17 cellular contexts compared by ENCODE assay signal in the genomic region with DNA sequence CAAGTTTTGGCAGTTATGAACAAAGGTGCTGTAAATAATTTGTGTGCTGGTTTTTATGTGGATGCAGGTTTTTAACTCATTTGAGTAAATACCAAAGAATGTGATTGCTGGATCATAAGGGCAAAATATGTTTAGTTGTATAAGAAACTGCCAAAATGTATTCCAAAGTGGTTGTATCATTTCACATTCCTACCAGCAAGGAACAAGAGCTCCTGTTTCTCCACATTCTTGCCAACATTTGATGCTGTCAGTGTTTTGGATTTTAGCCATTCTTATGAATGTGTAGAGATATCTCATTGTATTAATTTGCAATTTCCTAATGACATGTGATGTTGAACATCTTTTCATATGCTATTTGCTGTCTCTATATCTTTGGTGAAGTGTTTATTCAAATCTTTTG.
DNase-seq lines count a peak whose midpoint lies in the region; ATAC-seq, FAIRE-seq and TF ChIP-seq lines count a peak whose summit lies in the region.
"Had no signal": no experiment of that assay in that cellular context is flagged by ENCODE, and none has a peak within 500 bp of the region (broad histone marks: within the 10 kb centered on the region; RNA-seq: fewer than 3 reads in every experiment).

No MANE protein-coding gene starts in this region.

- H3K4me3 Mint-ChIP-seq in astrocyte (ENCODE audit: unreplicated experiment) = no peak overlapping the region
- H3K4me3 Mint-ChIP-seq: CD4-positive, CD25-positive, alpha-beta regulatory T cell; CD8-positive, alpha-beta memory T cell; H9 had no signal

- intact Hi-C loops in left colon (cut with DNase I, micrococcal nuclease) = no loop called here

- H3K79me2 ChIP-seq in astrocyte (ENCODE audit: insufficient read depth, low read length) = no peaks in the 10 kb centered on the region

- H3K27me3 ChIP-seq in astrocyte (ENCODE audit: insufficient read depth, low read length) = no peaks in the 10 kb centered on the region
- H3K27me3 ChIP-seq: BE2C had no signal

- H3K36me3 ChIP-seq in astrocyte (ENCODE audit: insufficient read depth, low read length) = no peaks in the 10 kb centered on the region

- no peak overlapping the region for H3K4me2 ChIP-seq in astrocyte (ENCODE audit: low read length)

- no peak overlapping the region for H2AFZ ChIP-seq in astrocyte (ENCODE audit: low read depth, low read length)

- H4K20me1 ChIP-seq in astrocyte (ENCODE audit: insufficient read depth, low read length) = no peaks in the 10 kb centered on the region

- H3K36me3 Mint-ChIP-seq in astrocyte (ENCODE audit: low read depth, unreplicated experiment) = peaks cover 15% of the 10 kb centered on the region

- H3K4me3 ChIP-seq in astrocyte (ENCODE audit: insufficient read depth, low read depth, low read length) (no peak overlapping the region), fibroblast of the aortic adventitia (ENCODE audit: low read depth, low read length) (no peak overlapping the region)
- H3K4me3 ChIP-seq: K562 had no signal

- H3K9me3 ChIP-seq in astrocyte (ENCODE audit: insufficient read depth, low read depth, low read length) = no peaks in the 10 kb centered on the region
- H3K9me3 ChIP-seq: BE2C had no signal

- H3K27me3 Mint-ChIP-seq in astrocyte (ENCODE audit: low read depth, unreplicated experiment) = no peaks in the 10 kb centered on the region
- H3K27me3 Mint-ChIP-seq: CD4-positive, CD25-positive, alpha-beta regulatory T cell; CD8-positive, alpha-beta memory T cell had no signal

- no peak overlapping the region for H3K27ac Mint-ChIP-seq in astrocyte (ENCODE audit: unreplicated experiment)
- H3K27ac Mint-ChIP-seq: CD4-positive, CD25-positive, alpha-beta regulatory T cell; CD8-positive, alpha-beta memory T cell; H9 had no signal

- TF ChIP-seq CTCF in D721Med (IDR thresholded peaks at IDR 0.05; ENCODE audit: insufficient read depth, missing control alignments) (no peak), astrocyte (IDR thresholded peaks at IDR 0.05; ENCODE audit: insufficient read depth, low read depth, low read length) (no peak), fibroblast of the aortic adventitia (IDR thresholded peaks at IDR 0.05; ENCODE audit: insufficient read depth, low read length) (no peak)

- DNase-seq in D721Med (ENCODE audit: insufficient read length, low spot score) (no peak), astrocyte (ENCODE audit: low read depth) (peak; percentile 11), fibroblast of gingiva (ENCODE audit: low read depth) (peak; percentile 18), fibroblast of the aortic adventitia (ENCODE audit: low read depth) (peak; percentile 46), GM19238 (ENCODE audit: insufficient read length, low spot score) (no peak), superior temporal gyrus (ENCODE audit: extremely low spot score) (no peak), left colon (no peak)
- DNase-seq: BE2C; C1 segment of cervical spinal cord; CD4-positive, CD25-positive, alpha-beta regulatory T cell; CD8-positive, alpha-beta memory T cell; COR-L47; GDM1; H9 had no signal

- no peak for ATAC-seq in GM19328 (IDR thresholded peaks at IDR 0.05; ENCODE audit: unreplicated experiment)
- no peak for ATAC-seq in left colon
- ATAC-seq: K562 had no signal

- H3K4me1 Mint-ChIP-seq in astrocyte (ENCODE audit: low read depth, unreplicated experiment) = no peaks in the 10 kb centered on the region
- H3K4me1 Mint-ChIP-seq: CD8-positive, alpha-beta memory T cell had no signal

- peak; percentile 29 for FAIRE-seq in D721Med (lab: Jason Lieb, UNC)
- no peak for FAIRE-seq in astrocyte (lab: Jason Lieb, UNC)
- FAIRE-seq: H1, K562 had no signal

- H3K27ac ChIP-seq in astrocyte (ENCODE audit: low read depth, low read length) = no peak overlapping the region

- H3K9me3 Mint-ChIP-seq in astrocyte (ENCODE audit: unreplicated experiment) = peaks cover 9% of the 10 kb centered on the region

- H3K9ac ChIP-seq in astrocyte (ENCODE audit: low read length) = no peak overlapping the region

- H3K4me1 ChIP-seq in astrocyte (ENCODE audit: insufficient read depth, low read length) = no peaks in the 10 kb centered on the region
- H3K4me1 ChIP-seq: BE2C had no signal

Comparison
In these comparisons a context has a peak if more than half of its experiments do, and no peak if none do; other contexts are left out.
1. DNase-seq: peak in astrocyte (single experiment), fibroblast of gingiva (single experiment) and fibroblast of the aortic adventitia (single experiment); none in D721Med (single experiment), GM19238 (single experiment), superior temporal gyrus (single experiment) and left colon (0 of 2).